ENCODE assay signal across 8 cellular contexts in the genomic region with DNA sequence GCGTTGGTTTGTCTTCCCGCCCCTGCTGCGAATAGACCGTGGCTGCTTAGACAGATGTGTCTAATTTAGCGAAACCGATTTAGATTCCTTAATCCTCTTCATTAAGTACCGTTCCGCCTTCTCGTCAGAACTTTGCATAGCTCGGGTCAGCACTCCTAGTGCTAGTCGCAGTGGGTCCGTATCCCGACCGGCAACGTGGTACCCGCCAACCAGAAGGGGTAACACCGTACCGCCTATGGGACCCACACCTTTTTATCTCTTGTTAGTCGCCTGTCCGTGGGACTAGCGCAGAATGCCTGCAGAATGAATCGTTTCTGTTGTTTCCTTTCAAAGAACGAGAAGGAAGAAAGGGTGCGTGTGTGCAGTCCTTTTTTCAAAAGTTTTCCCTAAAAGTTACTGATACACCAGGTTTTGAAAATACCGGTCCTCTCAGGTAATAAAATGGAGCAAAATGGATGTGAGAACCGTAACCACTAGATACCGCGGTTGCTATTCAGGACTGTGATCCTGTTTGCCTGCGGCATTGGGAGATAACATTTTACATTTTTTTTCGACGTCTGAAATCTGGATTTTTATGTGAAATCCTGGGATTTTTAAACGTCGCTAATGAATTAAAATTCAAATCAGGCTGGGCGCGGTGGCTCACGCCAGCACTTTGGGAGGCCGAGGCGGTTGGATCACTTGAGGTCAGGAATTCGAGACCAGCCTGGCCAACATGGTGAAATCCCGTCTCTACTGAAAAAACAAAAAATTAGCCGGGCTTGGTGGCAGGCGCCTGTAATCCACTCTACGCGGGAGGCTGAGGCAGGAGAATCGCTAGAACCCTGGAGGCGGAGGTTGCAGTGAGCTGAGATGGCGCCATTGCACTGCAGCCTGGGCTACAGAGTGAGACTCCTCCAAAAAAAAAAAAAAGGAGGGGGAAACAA.
DNase-seq lines count a peak whose midpoint lies in the region; ATAC-seq and TF ChIP-seq lines count a peak whose summit lies in the region.

No MANE protein-coding gene starts in this region.

- peak; percentile 26 for ATAC-seq in GM21528 (IDR thresholded peaks at IDR 0.05; ENCODE audit: low FRiP score, unreplicated experiment)

- H3K9ac ChIP-seq in ES-I3 (ENCODE audit: low read depth, low read length) (peak overlapping the region; percentile 99), mucosa of rectum (ENCODE audit: low read depth in 1 of 2, low read length in 2 of 2) (peak overlapping the region; percentile 96 to 100)

- no peaks in the 10 kb centered on the region for H3K27me3 ChIP-seq in mucosa of rectum (ENCODE audit: control insufficient read depth in 2 of 2, insufficient read depth in 2 of 2, low read length in 2 of 2)

- H3K9me3 ChIP-seq in ES-I3 (ENCODE audit: control insufficient read depth, insufficient read depth, low read length) (no peaks in the 10 kb centered on the region), mucosa of rectum (ENCODE audit: control insufficient read depth in 2 of 2, low read length in 2 of 2) (no peaks in the 10 kb centered on the region)

- no peak for DNase-seq in caudate nucleus (lab: John Stamatoyannopoulos, UW)
- DNase-seq in HuH-7.5 (ENCODE audit: low spot score), result no peak
- DNase-seq in GM19238 (ENCODE audit: insufficient read length, low spot score), result no peak
- no peak for DNase-seq in NCI-H1092 treated with DMSO at 0.1 percent for 48 hours (lab: John Stamatoyannopoulos, UW)

- TF ChIP-seq EP300 in Ishikawa (IDR thresholded peaks at IDR 0.05; ENCODE audit: borderline replicate concordance), result no peak

- H3K27ac ChIP-seq in caudate nucleus (ENCODE audit: low read depth, low read length) (peak overlapping the region; percentile 94), mucosa of rectum (ENCODE audit: low read depth in 2 of 2, low read length in 2 of 2) (peak overlapping the region; percentile 99)

- H3K4me1 ChIP-seq in ES-I3 (ENCODE audit: insufficient read depth, low read length) (peaks cover 19% of the 10 kb centered on the region), mucosa of rectum (ENCODE audit: control insufficient read depth in 2 of 2, insufficient read depth in 2 of 2, low read length in 2 of 2) (peaks cover 22 to 29% of the 10 kb centered on the region in 2 donors)

- no peak for TF ChIP-seq RAD21 in Ishikawa (IDR thresholded peaks at IDR 0.05; ENCODE audit: low read depth)

- peak overlapping the region; percentile 98 to 100 for H3K4me3 ChIP-seq in mucosa of rectum (ENCODE audit: low read length in 2 of 2)

- peaks cover 26% of the 10 kb centered on the region for H3K36me3 ChIP-seq in ES-I3 (ENCODE audit: insufficient read depth, low read length)
- H3K36me3 ChIP-seq in mucosa of rectum (ENCODE audit: control insufficient read depth in 2 of 2, insufficient read depth in 2 of 2, low read length in 2 of 2), result peaks cover 26 to 28% of the 10 kb centered on the region in 2 donors

TF ChIP-seq in Ishikawa, 13 proteins besides CTCF, POLR2A, EP300 and RAD21:
- TF ChIP-seq CEBPB (IDR thresholded peaks at IDR 0.05) (no peak; the same call in 1 of the 2 replicates), FOXM1 (IDR thresholded peaks at IDR 0.05; ENCODE audit: borderline replicate concordance, low read depth) (0 out of 2 replicates have a peak, but pooled peaks have one; percentile 7)
- TF ChIP-seq, protein P1, sequence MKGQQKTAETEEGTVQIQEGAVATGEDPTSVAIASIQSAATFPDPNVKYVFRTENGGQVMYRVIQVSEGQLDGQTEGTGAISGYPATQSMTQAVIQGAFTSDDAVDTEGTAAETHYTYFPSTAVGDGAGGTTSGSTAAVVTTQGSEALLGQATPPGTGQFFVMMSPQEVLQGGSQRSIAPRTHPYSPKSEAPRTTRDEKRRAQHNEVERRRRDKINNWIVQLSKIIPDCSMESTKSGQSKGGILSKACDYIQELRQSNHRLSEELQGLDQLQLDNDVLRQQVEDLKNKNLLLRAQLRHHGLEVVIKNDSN (IDR thresholded peaks at IDR 0.05), result no peak
TF ChIP-seq in Ishikawa: peak in this region for 1.
